Comparison of ENCODE assay signal across 21 cellular contexts in the genomic region with DNA sequence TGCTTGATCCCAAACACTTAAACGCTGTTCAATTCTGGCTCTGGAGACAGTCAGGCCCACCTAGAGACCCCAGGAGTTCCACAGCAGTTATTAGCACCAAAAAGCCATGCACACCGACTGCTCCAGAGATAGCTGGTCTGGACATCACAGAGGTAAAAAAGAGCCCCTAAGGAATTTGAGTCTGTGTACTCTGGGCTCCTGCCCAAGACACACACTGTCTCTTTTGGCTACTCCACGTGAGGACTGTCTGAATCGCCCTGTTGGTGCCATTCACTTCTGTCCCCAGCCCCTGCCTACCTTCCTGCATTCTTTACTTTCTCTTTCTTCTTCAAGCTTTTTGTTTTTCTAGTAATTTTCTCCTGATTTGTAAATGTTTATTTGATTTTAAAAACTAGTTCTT.
DNase-seq lines count a peak whose midpoint lies in the region; ATAC-seq and TF ChIP-seq lines count a peak whose summit lies in the region.
"Had no signal": no experiment of that assay in that cellular context is flagged by ENCODE, and none has a peak within 500 bp of the region (broad histone marks: within the 10 kb centered on the region; RNA-seq: fewer than 3 reads in every experiment).

No MANE protein-coding gene starts in this region.

- H3K9me3 ChIP-seq in mesenchymal stem cell (ENCODE audit: control insufficient read depth, low read length) (no peaks in the 10 kb centered on the region), suprapubic skin (no peaks in the 10 kb centered on the region)
- H3K9me3 ChIP-seq: lower lobe of right lung had no signal

- H2BK120ac ChIP-seq in mesenchymal stem cell (ENCODE audit: low read depth, low read length), result no peak overlapping the region

- TF ChIP-seq POLR2A in suprapubic skin (IDR thresholded peaks at IDR 0.05), result no peak

- H3K18ac ChIP-seq in mesenchymal stem cell (ENCODE audit: low read depth in 1 of 2, low read length in 2 of 2), result no peak overlapping the region

- H3K4me1 ChIP-seq in ACC112 (ENCODE audit: control insufficient read depth, insufficient read depth, low read length, unreplicated experiment) (peaks cover 6% of the 10 kb centered on the region), mesenchymal stem cell (ENCODE audit: control insufficient read depth, insufficient read depth, low read depth, low read length) (peaks cover 3% of the 10 kb centered on the region), suprapubic skin (peaks cover 4% of the 10 kb centered on the region)
- H3K4me1 ChIP-seq: lower lobe of right lung had no signal

- no peak overlapping the region for H3K23ac ChIP-seq in mesenchymal stem cell (ENCODE audit: low read length in 2 of 2)

- ATAC-seq in activated CD4-positive, alpha-beta T cell treated with anti-CD3 and anti-CD28 coated beads for 36 hours, result no peak
- no peak for ATAC-seq in HG03378 (IDR thresholded peaks at IDR 0.05; ENCODE audit: unreplicated experiment)

- intact Hi-C loops in activated CD4-positive, alpha-beta T cell treated with anti-CD3 and anti-CD28 coated beads for 36 hours (cut with DNase I, micrococcal nuclease), result no loop called here

- no peak overlapping the region for H3K14ac ChIP-seq in mesenchymal stem cell (ENCODE audit: low read length in 2 of 2)

- H3K9ac ChIP-seq in mesenchymal stem cell (ENCODE audit: low read length), result peak overlapping the region; percentile 7
- H3K9ac ChIP-seq: KMS-11 had no signal

- H3K36me3 ChIP-seq in ACC112 (ENCODE audit: insufficient read depth, low read length) (no peaks in the 10 kb centered on the region), mesenchymal stem cell (ENCODE audit: control insufficient read depth in 1 of 2, insufficient read depth in 2 of 2, low read depth in 1 of 2, low read length in 2 of 2) (no peaks in the 10 kb centered on the region), suprapubic skin (no peaks in the 10 kb centered on the region)
- H3K36me3 ChIP-seq: lower lobe of right lung had no signal

- no peaks in the 10 kb centered on the region for H3K27me3 Mint-ChIP-seq in activated CD4-positive, alpha-beta T cell treated with anti-CD3 and anti-CD28 coated beads for 36 hours
- H3K27me3 Mint-ChIP-seq: naive B cell, progenitor cell of endocrine pancreas had no signal

- DNase-seq in fibroblast of the aortic adventitia (ENCODE audit: low read depth) (peak; percentile 9), mesenchymal stem cell (peak; percentile 14), suprapubic skin (ENCODE audit: low spot score in 2 of 2) (no peak), SKM-1 treated with dmso at 0.1 percent for 144 hours (lab: John Stamatoyannopoulos, UW; ENCODE audit: unreplicated experiment) (no peak)
- DNase-seq in activated CD4-positive, alpha-beta T cell treated with anti-CD3 and anti-CD28 coated beads for 36 hours, result no peak
- DNase-seq: activated CD4-positive, alpha-beta T cell treated with anti-CD3 and anti-CD28 coated beads for 4 hours; activated gamma-delta T cell; amniotic stem cell; DMS153; lower lobe of right lung; naive B cell; NCI-H1048; NCI-H526 treated with DMSO at 0.1 percent for 48 hours; stimulated activated CD4-positive, alpha-beta T cell treated with anti-CD3 and anti-CD28 coated beads, Interleukin-4, amount 100 ng/mL, for 4 hours; T1000 had no signal

- no peak for TF ChIP-seq EP300 in suprapubic skin (IDR thresholded peaks at IDR 0.05)

- WGBS in mesenchymal stem cell, result 54% methylated on average over 4 of the region's 4 CpGs
- WGBS in suprapubic skin, result 30% methylated on average over 4 of the region's 4 CpGs

- H2AFZ ChIP-seq in ACC112 (ENCODE audit: low read length, unreplicated experiment) (peak overlapping the region; percentile 35), mesenchymal stem cell (ENCODE audit: low read depth, low read length) (no peak overlapping the region)

- H2BK15ac ChIP-seq in mesenchymal stem cell (ENCODE audit: low read depth, poor library complexity, severe bottlenecking), result no peak overlapping the region

- H3K4me3 ChIP-seq in ACC112 (ENCODE audit: low read depth, low read length) (peak overlapping the region; percentile 57; the same call in 1 of the 2 replicates), fibroblast of the aortic adventitia (ENCODE audit: low read depth, low read length) (no peak overlapping the region), mesenchymal stem cell (ENCODE audit: insufficient read depth in 1 of 2, low read depth in 1 of 2, low read length in 2 of 2) (peak overlapping the region in 1 of 2 experiments; percentile 41), suprapubic skin (no peak overlapping the region)
- H3K4me3 ChIP-seq: lower lobe of right lung had no signal

- H3K79me1 ChIP-seq in mesenchymal stem cell (replicated peaks; ENCODE audit: low read length, poor library complexity, severe bottlenecking), result no peaks in the 10 kb centered on the region

- peak overlapping the region; percentile 44 for H2BK5ac ChIP-seq in mesenchymal stem cell (ENCODE audit: low read depth, low read length, poor library complexity, severe bottlenecking)

- H3K36me3 Mint-ChIP-seq in activated CD4-positive, alpha-beta T cell treated with anti-CD3 and anti-CD28 coated beads for 36 hours (ENCODE audit: low read depth), result no peaks in the 10 kb centered on the region
- H3K36me3 Mint-ChIP-seq: CD14-positive monocyte, naive B cell had no signal

- TF ChIP-seq CTCF in VCaP (conservative IDR thresholded peaks at IDR 0.05), result no peak
- TF ChIP-seq CTCF in fibroblast of the aortic adventitia (IDR thresholded peaks at IDR 0.05; ENCODE audit: insufficient read depth, low read length), result no peak
- no peak for TF ChIP-seq CTCF in suprapubic skin (IDR thresholded peaks at IDR 0.05)

- H3K79me2 ChIP-seq in ACC112 (ENCODE audit: control insufficient read depth, insufficient read depth, low read length, unreplicated experiment), result no peaks in the 10 kb centered on the region

- peak overlapping the region; percentile 16 for H3K4me2 ChIP-seq in mesenchymal stem cell (ENCODE audit: low read length, poor library complexity, severe bottlenecking)
- H3K4me2 ChIP-seq: KMS-11 had no signal

- H3K4me1 Mint-ChIP-seq in activated CD4-positive, alpha-beta T cell treated with anti-CD3 and anti-CD28 coated beads for 36 hours, result no peaks in the 10 kb centered on the region
- H3K4me1 Mint-ChIP-seq: CD14-positive monocyte, naive B cell had no signal

- CTCF ChIA-PET in activated CD4-positive, alpha-beta T cell treated with anti-CD3 and anti-CD28 coated beads for 36 hours (lab: Charles Lee), result no interaction called here

- no peak overlapping the region for H3K27ac Mint-ChIP-seq in activated CD4-positive, alpha-beta T cell treated with anti-CD3 and anti-CD28 coated beads for 36 hours
- H3K27ac Mint-ChIP-seq: CD14-positive monocyte, naive B cell, progenitor cell of endocrine pancreas had no signal

- H3K27ac ChIP-seq in ACC112 (ENCODE audit: low read depth, low read length), result no peak overlapping the region
- H3K27ac ChIP-seq in VCaP, result peak overlapping the region; percentile 27; the same call in 1 of the 2 replicates
- peak overlapping the region; percentile 38 for H3K27ac ChIP-seq in mesenchymal stem cell (ENCODE audit: low read length, poor library complexity, severe bottlenecking)
- no peak overlapping the region for H3K27ac ChIP-seq in suprapubic skin
- H3K27ac ChIP-seq: KMS-11, lower lobe of right lung had no signal

- H3K27me3 ChIP-seq in ACC112 (ENCODE audit: insufficient read depth, low read length), result no peaks in the 10 kb centered on the region
- no peaks in the 10 kb centered on the region for H3K27me3 ChIP-seq in mesenchymal stem cell (ENCODE audit: control insufficient read depth in 1 of 2, insufficient read depth in 1 of 2, low read length in 2 of 2)
- H3K27me3 ChIP-seq in suprapubic skin, result no peaks in the 10 kb centered on the region

- no peak overlapping the region for H4K91ac ChIP-seq in mesenchymal stem cell (ENCODE audit: low read length)

- H3K4me3 Mint-ChIP-seq in activated CD4-positive, alpha-beta T cell treated with anti-CD3 and anti-CD28 coated beads for 36 hours, result no peak overlapping the region
- H3K4me3 Mint-ChIP-seq: CD14-positive monocyte, naive B cell had no signal

- H4K8ac ChIP-seq in mesenchymal stem cell (ENCODE audit: low read length), result no peak overlapping the region

- no peak overlapping the region for H2BK12ac ChIP-seq in mesenchymal stem cell (ENCODE audit: low read length in 2 of 2)

- H3K4ac ChIP-seq in mesenchymal stem cell (ENCODE audit: low read depth in 1 of 2, low read length in 2 of 2), result no peak overlapping the region

- H2AK5ac ChIP-seq in mesenchymal stem cell (ENCODE audit: low read length, severe bottlenecking), result no peak overlapping the region

- POLR2A ChIA-PET in activated CD4-positive, alpha-beta T cell treated with anti-CD3 and anti-CD28 coated beads for 36 hours (lab: Charles Lee), result no interaction called here

- no peaks in the 10 kb centered on the region for H3K9me3 Mint-ChIP-seq in activated CD4-positive, alpha-beta T cell treated with anti-CD3 and anti-CD28 coated beads for 36 hours (ENCODE audit: low read depth)

Comparison
In these comparisons a context has a peak if more than half of its experiments do, and no peak if none do; other contexts are left out.
1. H3K27ac ChIP-seq: peak in VCaP (single experiment) and mesenchymal stem cell (single experiment); none in ACC112 (single experiment) and suprapubic skin (single experiment).
2. DNase-seq: peak in fibroblast of the aortic adventitia (single experiment) and mesenchymal stem cell (single experiment); none in suprapubic skin (0 of 2), activated CD4-positive, alpha-beta T cell treated with anti-CD3 and anti-CD28 coated beads for 36 hours (single experiment) and SKM-1 treated with dmso at 0.1 percent for 144 hours (single experiment).